ENCODE assay signal across 12 cellular contexts in genomic region chr11:87331273-87331672, GRCh38.
"Had no signal": no experiment of that assay in that cellular context is flagged by ENCODE, and none has a peak within 500 bp of the region (broad histone marks: within the 10 kb centered on the region; RNA-seq: fewer than 3 reads in every experiment).

No MANE protein-coding gene starts in this region.

- H3K9me3 Mint-ChIP-seq: T-helper 2 cell treated with Interferon-gamma antibody and Interleukin-4, amounts not matched to agents 5 μg/mL and 100 μg/mL, for 36 hours had no signal

- H3K36me3 ChIP-seq: pancreas, upper lobe of left lung had no signal

- H3K4me1 ChIP-seq: pancreas, upper lobe of left lung had no signal

- DNase-seq: activated CD4-positive, alpha-beta T cell treated with anti-CD3 and anti-CD28 coated beads, Interleukin-2, amount 50 U/mL, for 1 hour; activated CD8-positive, alpha-beta memory T cell treated with anti-CD3 and anti-CD28 coated beads for 24 hours; activated naive CD4-positive, alpha-beta T cell; dorsolateral prefrontal cortex; erythroblast; midbrain; pancreas; upper lobe of left lung had no signal

- H3K27me3 ChIP-seq: dorsolateral prefrontal cortex, pancreas, upper lobe of left lung had no signal

- H3K4me3 Mint-ChIP-seq: activated T-helper 1 cell treated with anti-CD3 and anti-CD28 coated beads, Interleukin-12 subunit alpha, Interleukin-12 subunit beta, Interleukin-2, Interleukin-4 antibody, amounts not matched to agents 30 ng/mL and 10 ng/mL and 1 ng/mL, durations not matched to agents 14 hours and 24 hours and 36 hours; stimulated activated naive CD8-positive, alpha-beta T cell treated with anti-CD3 and anti-CD28 coated beads, Interleukin-15, Interleukin-2, amounts not matched to agents 100 ng/mL and 50 ng/mL, for 24 hours; T-helper 2 cell treated with Interferon-gamma antibody and Interleukin-4, amounts not matched to agents 5 μg/mL and 100 μg/mL, for 36 hours had no signal

- H3K27ac ChIP-seq: dorsolateral prefrontal cortex, pancreas, upper lobe of left lung had no signal

- H3K9me3 ChIP-seq: pancreas had no signal

- H3K4me3 ChIP-seq: dorsolateral prefrontal cortex, lung, pancreas, upper lobe of left lung had no signal

- H3K27me3 Mint-ChIP-seq: stimulated activated naive CD8-positive, alpha-beta T cell treated with anti-CD3 and anti-CD28 coated beads, Interleukin-15, Interleukin-2, amounts not matched to agents 100 ng/mL and 50 ng/mL, for 24 hours had no signal

- H3K27ac Mint-ChIP-seq: activated T-helper 1 cell treated with anti-CD3 and anti-CD28 coated beads, Interleukin-12 subunit alpha, Interleukin-12 subunit beta, Interleukin-2, Interleukin-4 antibody, amounts not matched to agents 30 ng/mL and 10 ng/mL and 1 ng/mL, durations not matched to agents 14 hours and 24 hours and 36 hours; stimulated activated naive CD8-positive, alpha-beta T cell treated with anti-CD3 and anti-CD28 coated beads, Interleukin-15, Interleukin-2, amounts not matched to agents 100 ng/mL and 50 ng/mL, for 24 hours; T-helper 2 cell treated with Interferon-gamma antibody and Interleukin-4, amounts not matched to agents 5 μg/mL and 100 μg/mL, for 36 hours had no signal
